ENCODE assay signal across 2 cellular contexts in the genomic region with DNA sequence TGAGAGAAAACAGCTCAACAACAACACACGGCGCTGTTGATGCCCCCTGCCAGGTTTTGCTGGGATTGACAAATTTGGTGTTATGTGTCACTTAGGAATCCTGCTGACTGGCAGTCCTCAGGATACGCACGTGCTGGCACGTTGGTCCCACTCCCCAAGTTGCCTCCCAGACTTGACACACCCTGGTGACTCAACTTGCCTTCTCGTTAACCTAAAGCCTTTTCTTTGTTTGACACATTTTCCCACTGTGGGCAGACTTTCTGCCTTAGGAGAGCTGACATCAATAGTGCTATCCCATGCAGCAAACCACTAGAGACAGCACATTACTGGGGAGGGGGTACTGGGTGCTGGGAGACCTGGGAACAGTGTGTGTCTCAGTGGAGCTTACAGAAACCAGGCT.
TF ChIP-seq lines count a peak whose summit lies in the region.

No MANE protein-coding gene starts in this region.

TF ChIP-seq in GM23338, 12 proteins besides CTCF, POLR2A, EP300 and RAD21 (continued from another document):
- no peak for TF ChIP-seq ZNF331 (CRISPR knock-in tag; IDR thresholded peaks at IDR 0.05; ENCODE audit: low read depth)
- no peak for TF ChIP-seq POLR2AphosphoS5 (IDR thresholded peaks at IDR 0.05; ENCODE audit: low read depth)
- no peak for TF ChIP-seq REST (IDR thresholded peaks at IDR 0.05; ENCODE audit: unreplicated experiment)
- TF ChIP-seq EZH2 (IDR thresholded peaks at IDR 0.05; ENCODE audit: low read depth, unreplicated experiment), result no peak
- TF ChIP-seq ZNF114 (CRISPR knock-in tag; IDR thresholded peaks at IDR 0.05), result no peak
- TF ChIP-seq NANOG (IDR thresholded peaks at IDR 0.05; ENCODE audit: borderline replicate concordance), result no peak
- TF ChIP-seq, protein P1, sequence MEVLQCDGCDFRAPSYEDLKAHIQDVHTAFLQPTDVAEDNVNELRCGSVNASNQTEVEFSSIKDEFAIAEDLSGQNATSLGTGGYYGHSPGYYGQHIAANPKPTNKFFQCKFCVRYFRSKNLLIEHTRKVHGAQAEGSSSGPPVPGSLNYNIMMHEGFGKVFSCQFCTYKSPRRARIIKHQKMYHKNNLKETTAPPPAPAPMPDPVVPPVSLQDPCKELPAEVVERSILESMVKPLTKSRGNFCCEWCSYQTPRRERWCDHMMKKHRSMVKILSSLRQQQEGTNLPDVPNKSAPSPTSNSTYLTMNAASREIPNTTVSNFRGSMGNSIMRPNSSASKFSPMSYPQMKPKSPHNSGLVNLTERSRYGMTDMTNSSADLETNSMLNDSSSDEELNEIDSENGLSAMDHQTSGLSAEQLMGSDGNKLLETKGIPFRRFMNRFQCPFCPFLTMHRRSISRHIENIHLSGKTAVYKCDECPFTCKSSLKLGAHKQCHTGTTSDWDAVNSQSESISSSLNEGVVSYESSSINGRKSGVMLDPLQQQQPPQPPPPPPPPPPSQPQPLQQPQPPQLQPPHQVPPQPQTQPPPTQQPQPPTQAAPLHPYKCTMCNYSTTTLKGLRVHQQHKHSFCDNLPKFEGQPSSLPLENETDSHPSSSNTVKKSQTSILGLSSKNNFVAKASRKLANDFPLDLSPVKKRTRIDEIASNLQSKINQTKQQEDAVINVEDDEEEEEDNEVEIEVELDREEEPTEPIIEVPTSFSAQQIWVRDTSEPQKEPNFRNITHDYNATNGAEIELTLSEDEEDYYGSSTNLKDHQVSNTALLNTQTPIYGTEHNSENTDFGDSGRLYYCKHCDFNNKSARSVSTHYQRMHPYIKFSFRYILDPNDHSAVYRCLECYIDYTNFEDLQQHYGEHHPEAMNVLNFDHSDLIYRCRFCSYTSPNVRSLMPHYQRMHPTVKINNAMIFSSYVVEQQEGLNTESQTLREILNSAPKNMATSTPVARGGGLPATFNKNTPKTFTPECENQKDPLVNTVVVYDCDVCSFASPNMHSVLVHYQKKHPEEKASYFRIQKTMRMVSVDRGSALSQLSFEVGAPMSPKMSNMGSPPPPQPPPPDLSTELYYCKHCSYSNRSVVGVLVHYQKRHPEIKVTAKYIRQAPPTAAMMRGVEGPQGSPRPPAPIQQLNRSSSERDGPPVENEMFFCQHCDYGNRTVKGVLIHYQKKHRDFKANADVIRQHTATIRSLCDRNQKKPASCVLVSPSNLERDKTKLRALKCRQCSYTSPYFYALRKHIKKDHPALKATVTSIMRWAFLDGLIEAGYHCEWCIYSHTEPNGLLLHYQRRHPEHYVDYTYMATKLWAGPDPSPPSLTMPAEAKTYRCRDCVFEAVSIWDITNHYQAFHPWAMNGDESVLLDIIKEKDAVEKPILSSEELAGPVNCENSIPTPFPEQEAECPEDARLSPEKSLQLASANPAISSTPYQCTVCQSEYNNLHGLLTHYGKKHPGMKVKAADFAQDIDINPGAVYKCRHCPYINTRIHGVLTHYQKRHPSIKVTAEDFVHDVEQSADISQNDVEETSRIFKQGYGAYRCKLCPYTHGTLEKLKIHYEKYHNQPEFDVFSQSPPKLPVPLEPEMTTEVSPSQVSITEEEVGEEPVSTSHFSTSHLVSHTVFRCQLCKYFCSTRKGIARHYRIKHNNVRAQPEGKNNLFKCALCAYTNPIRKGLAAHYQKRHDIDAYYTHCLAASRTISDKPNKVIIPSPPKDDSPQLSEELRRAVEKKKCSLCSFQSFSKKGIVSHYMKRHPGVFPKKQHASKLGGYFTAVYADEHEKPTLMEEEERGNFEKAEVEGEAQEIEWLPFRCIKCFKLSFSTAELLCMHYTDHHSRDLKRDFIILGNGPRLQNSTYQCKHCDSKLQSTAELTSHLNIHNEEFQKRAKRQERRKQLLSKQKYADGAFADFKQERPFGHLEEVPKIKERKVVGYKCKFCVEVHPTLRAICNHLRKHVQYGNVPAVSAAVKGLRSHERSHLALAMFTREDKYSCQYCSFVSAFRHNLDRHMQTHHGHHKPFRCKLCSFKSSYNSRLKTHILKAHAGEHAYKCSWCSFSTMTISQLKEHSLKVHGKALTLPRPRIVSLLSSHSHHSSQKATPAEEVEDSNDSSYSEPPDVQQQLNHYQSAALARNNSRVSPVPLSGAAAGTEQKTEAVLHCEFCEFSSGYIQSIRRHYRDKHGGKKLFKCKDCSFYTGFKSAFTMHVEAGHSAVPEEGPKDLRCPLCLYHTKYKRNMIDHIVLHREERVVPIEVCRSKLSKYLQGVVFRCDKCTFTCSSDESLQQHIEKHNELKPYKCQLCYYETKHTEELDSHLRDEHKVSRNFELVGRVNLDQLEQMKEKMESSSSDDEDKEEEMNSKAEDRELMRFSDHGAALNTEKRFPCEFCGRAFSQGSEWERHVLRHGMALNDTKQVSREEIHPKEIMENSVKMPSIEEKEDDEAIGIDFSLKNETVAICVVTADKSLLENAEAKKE (CRISPR knock-in tag; IDR thresholded peaks at IDR 0.05), result no peak
- TF ChIP-seq CREB1 (CRISPR knock-in tag; IDR thresholded peaks at IDR 0.05; ENCODE audit: low read depth), result no peak
- TF ChIP-seq JUNB (IDR thresholded peaks at IDR 0.05; ENCODE audit: unreplicated experiment), result no peak

TF ChIP-seq in GM12878, 131 proteins besides CTCF, POLR2A, EP300 and RAD21 (continued from another document):
- TF ChIP-seq, protein P2, sequence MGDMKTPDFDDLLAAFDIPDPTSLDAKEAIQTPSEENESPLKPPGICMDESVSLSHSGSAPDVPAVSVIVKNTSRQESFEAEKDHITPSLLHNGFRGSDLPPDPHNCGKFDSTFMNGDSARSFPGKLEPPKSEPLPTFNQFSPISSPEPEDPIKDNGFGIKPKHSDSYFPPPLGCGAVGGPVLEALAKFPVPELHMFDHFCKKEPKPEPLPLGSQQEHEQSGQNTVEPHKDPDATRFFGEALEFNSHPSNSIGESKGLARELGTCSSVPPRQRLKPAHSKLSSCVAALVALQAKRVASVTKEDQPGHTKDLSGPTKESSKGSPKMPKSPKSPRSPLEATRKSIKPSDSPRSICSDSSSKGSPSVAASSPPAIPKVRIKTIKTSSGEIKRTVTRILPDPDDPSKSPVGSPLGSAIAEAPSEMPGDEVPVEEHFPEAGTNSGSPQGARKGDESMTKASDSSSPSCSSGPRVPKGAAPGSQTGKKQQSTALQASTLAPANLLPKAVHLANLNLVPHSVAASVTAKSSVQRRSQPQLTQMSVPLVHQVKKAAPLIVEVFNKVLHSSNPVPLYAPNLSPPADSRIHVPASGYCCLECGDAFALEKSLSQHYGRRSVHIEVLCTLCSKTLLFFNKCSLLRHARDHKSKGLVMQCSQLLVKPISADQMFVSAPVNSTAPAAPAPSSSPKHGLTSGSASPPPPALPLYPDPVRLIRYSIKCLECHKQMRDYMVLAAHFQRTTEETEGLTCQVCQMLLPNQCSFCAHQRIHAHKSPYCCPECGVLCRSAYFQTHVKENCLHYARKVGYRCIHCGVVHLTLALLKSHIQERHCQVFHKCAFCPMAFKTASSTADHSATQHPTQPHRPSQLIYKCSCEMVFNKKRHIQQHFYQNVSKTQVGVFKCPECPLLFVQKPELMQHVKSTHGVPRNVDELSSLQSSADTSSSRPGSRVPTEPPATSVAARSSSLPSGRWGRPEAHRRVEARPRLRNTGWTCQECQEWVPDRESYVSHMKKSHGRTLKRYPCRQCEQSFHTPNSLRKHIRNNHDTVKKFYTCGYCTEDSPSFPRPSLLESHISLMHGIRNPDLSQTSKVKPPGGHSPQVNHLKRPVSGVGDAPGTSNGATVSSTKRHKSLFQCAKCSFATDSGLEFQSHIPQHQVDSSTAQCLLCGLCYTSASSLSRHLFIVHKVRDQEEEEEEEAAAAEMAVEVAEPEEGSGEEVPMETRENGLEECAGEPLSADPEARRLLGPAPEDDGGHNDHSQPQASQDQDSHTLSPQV (IDR thresholded peaks at IDR 0.05), result no peak
- TF ChIP-seq SMAD5 (IDR thresholded peaks at IDR 0.05; ENCODE audit: low read depth) (no peak), PML (IDR thresholded peaks at IDR 0.05; ENCODE audit: low read length) (0 out of 2 replicates have a peak, but pooled peaks have one; percentile 34), PAX8 (IDR thresholded peaks at IDR 0.05) (no peak)
